Comparison of ENCODE assay signal across 30 cellular contexts in the genomic region with DNA sequence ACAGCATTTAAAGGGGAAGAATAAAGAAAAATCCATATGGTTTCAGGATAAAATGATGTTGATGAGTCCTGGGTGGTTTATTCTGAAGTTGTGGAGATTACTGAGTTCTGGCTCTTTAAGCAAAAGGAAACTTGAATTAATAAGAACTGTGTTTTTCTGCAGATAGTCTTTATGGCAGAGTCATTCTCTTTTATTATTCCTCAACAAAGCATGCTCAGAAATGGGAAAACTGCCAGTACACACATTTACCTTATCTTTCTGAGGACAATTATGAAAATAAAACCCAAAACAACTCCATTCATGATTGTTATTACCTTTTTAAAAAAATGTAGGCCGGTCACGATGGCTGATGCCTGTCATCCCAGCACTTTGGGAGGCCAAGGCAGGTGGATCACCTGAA. TPM values are rescaled to one million over a fixed set of nuclear protein-coding genes. Genes with fewer than 3 reads are reported as not detected.
A peak's percentile ranks its signal among the peaks of the same experiment; 100 is the strongest.
DNase-seq lines count a peak whose midpoint lies in the region; ATAC-seq and TF ChIP-seq lines count a peak whose summit lies in the region.
"Had no signal": no experiment of that assay in that cellular context is flagged by ENCODE, and none has a peak within 500 bp of the region (broad histone marks: within the 10 kb centered on the region; RNA-seq: fewer than 3 reads in every experiment).

No MANE protein-coding gene starts in this region.

- H3K27me3 ChIP-seq in left lung = no peaks in the 10 kb centered on the region
- H3K27me3 ChIP-seq: vagina had no signal

- TF ChIP-seq CTCF in 22Rv1 (IDR thresholded peaks at IDR 0.05) = no peak
- TF ChIP-seq CTCF in left lung (IDR thresholded peaks at IDR 0.05) = no peak

- no peaks in the 10 kb centered on the region for H3K9me3 Mint-ChIP-seq in activated CD4-positive, alpha-beta memory T cell treated with anti-CD3 and anti-CD28 coated beads for 36 hours
- H3K9me3 Mint-ChIP-seq: brain; CD4-positive, CD25-positive, alpha-beta regulatory T cell; T-helper 2 cell treated with Interferon-gamma antibody and Interleukin-4, amounts not matched to agents 5 μg/mL and 100 μg/mL, for 36 hours had no signal

- H3K27ac Mint-ChIP-seq in activated CD4-positive, alpha-beta memory T cell treated with anti-CD3 and anti-CD28 coated beads for 36 hours = peak overlapping the region; percentile 25
- H3K27ac Mint-ChIP-seq: T-helper 2 cell treated with Interferon-gamma antibody and Interleukin-4, amounts not matched to agents 5 μg/mL and 100 μg/mL, for 36 hours had no signal

- POLR2A ChIA-PET in activated CD4-positive, alpha-beta memory T cell treated with anti-CD3 and anti-CD28 coated beads for 36 hours (lab: Charles Lee) = no interaction called here

- H3K27ac ChIP-seq in 22Rv1 = peak overlapping the region; percentile 45; the same call in 1 of the 2 replicates
- H3K27ac ChIP-seq in left lung = no peak overlapping the region
- H3K27ac ChIP-seq: epithelial cell of prostate, PC-9, vagina had no signal

- H3K4me3 ChIP-seq in left lung = no peak overlapping the region
- H3K4me3 ChIP-seq: PC-9, vagina had no signal

- H3K4me3 Mint-ChIP-seq in activated CD4-positive, alpha-beta memory T cell treated with anti-CD3 and anti-CD28 coated beads for 36 hours = no peak overlapping the region
- H3K4me3 Mint-ChIP-seq: brain; CD4-positive, CD25-positive, alpha-beta regulatory T cell; T-helper 2 cell treated with Interferon-gamma antibody and Interleukin-4, amounts not matched to agents 5 μg/mL and 100 μg/mL, for 36 hours had no signal

- DNase-seq in DMS79 treated with DMSO at 0.1 percent for 48 hours (lab: John Stamatoyannopoulos, UW) (peak; percentile 35), DMS79 (lab: John Stamatoyannopoulos, UW) (no peak), iris pigment epithelial cell (ENCODE audit: low read depth) (peak; percentile 20), left lung (no peak), LoVo (ENCODE audit: low spot score) (no peak), HT-29 (ENCODE audit: low spot score) (no peak)
- no peak for DNase-seq in activated CD4-positive, alpha-beta memory T cell treated with anti-CD3 and anti-CD28 coated beads for 36 hours
- DNase-seq: 8988T; activated CD4-positive, alpha-beta T cell treated with anti-CD3 and anti-CD28 coated beads for 4 hours; CD4-positive, CD25-positive, alpha-beta regulatory T cell; effector CD4-positive, alpha-beta T cell; glutamatergic neuron; GOT3; Kasumi-1; kidney glomerular epithelial cell; MV-4-11; NCI-H1436 treated with DMSO at 0.1 percent for 48 hours; NCI-H510A treated with DMSO at 0.1 percent for 48 hours; NK-92 treated with Interleukin-12 subunit alpha and Interleukin-12 subunit beta, amount 100 ng/mL, for 24 hours; PC-9; posterior cingulate gyrus; Right ventricle myocardium superior; stimulated activated CD4-positive, alpha-beta T cell treated with anti-CD3 and anti-CD28 coated beads, Interleukin-4, amount 100 ng/mL, for 4 hours; stimulated activated naive CD4-positive, alpha-beta T cell treated with Interleukin-2 at 50 U/mL for 16 hours had no signal

- no peaks in the 10 kb centered on the region for H3K4me1 ChIP-seq in left lung
- H3K4me1 ChIP-seq: vagina had no signal

- H3K27me3 Mint-ChIP-seq in activated CD4-positive, alpha-beta memory T cell treated with anti-CD3 and anti-CD28 coated beads for 36 hours = no peaks in the 10 kb centered on the region
- H3K27me3 Mint-ChIP-seq: CD4-positive, CD25-positive, alpha-beta regulatory T cell had no signal

- peaks cover 52% of the 10 kb centered on the region for H3K36me3 Mint-ChIP-seq in activated CD4-positive, alpha-beta memory T cell treated with anti-CD3 and anti-CD28 coated beads for 36 hours

- no peaks in the 10 kb centered on the region for H3K9me3 ChIP-seq in left lung
- H3K9me3 ChIP-seq: vagina had no signal

- peaks cover 0 to 99% of the 10 kb centered on the region in 2 donors for H3K36me3 ChIP-seq in left lung

- H3K4me1 Mint-ChIP-seq in activated CD4-positive, alpha-beta memory T cell treated with anti-CD3 and anti-CD28 coated beads for 36 hours (ENCODE audit: low read depth) = peaks cover 14% of the 10 kb centered on the region
- H3K4me1 Mint-ChIP-seq: brain had no signal

- CTCF ChIA-PET in activated CD4-positive, alpha-beta memory T cell treated with anti-CD3 and anti-CD28 coated beads for 36 hours (lab: Charles Lee) = no interaction called here

- ATAC-seq in left lung = no peak
- ATAC-seq: sciatic nerve had no signal

- intact Hi-C loops in activated CD4-positive, alpha-beta memory T cell treated with anti-CD3 and anti-CD28 coated beads for 36 hours (cut with micrococcal nuclease) = no loop called here
- intact Hi-C loops in left lung (cut with DNase I) = no loop called here

RNA-seq across cellular contexts. Expression of a gene that starts 58.5 kb away (rescaled TPM):
- 100 to 1,000 TPM; 212 TPM for total RNA-seq in activated CD4-positive, alpha-beta memory T cell treated with anti-CD3 and anti-CD28 coated beads for 36 hours
- 100 to 1,000 TPM; 262 to 265 TPM for total RNA-seq in left lung
- 125 and 167 TPM in 2 replicates for total RNA-seq in HT-29 (2014; rRNA removed; shearing (Covaris generic))

Comparison
In these comparisons a context has a peak if more than half of its experiments do, and no peak if none do; other contexts are left out.
1. DNase-seq: peak in DMS79 treated with DMSO at 0.1 percent for 48 hours (single experiment) and iris pigment epithelial cell (single experiment); none in DMS79 (single experiment), activated CD4-positive, alpha-beta memory T cell treated with anti-CD3 and anti-CD28 coated beads for 36 hours (single experiment), left lung (0 of 2), LoVo (single experiment) and HT-29 (single experiment).